Comparison of ENCODE assay signal across 8 cellular contexts in genomic region chr1:159925713-159926066, GRCh38. TPM values are rescaled to one million over a fixed set of nuclear protein-coding genes. Genes with fewer than 3 reads are reported as not detected.
DNase-seq lines count a peak whose midpoint lies in the region; ATAC-seq and TF ChIP-seq lines count a peak whose summit lies in the region.

No MANE protein-coding gene starts in this region.

- H3K27me3 ChIP-seq in SJCRH30 = peaks cover 8% of the 10 kb centered on the region; the same call in 1 of the 2 replicates
- H3K27me3 ChIP-seq in esophagus muscularis mucosa = no peaks in the 10 kb centered on the region

- intact Hi-C loops in esophagus muscularis mucosa (cut with DNase I) = loop anchor here (2.0 kb wide), 1 partner anchor 71 kb away; no protein-coding TSS in a partner anchor

- peaks cover 20% of the 10 kb centered on the region for H3K4me1 ChIP-seq in SJCRH30
- peaks cover 28 to 50% (median 45%) of the 10 kb centered on the region in 4 donors for H3K4me1 ChIP-seq in esophagus muscularis mucosa

- TF ChIP-seq POLR2A in esophagus muscularis mucosa (IDR thresholded peaks at IDR 0.05; ENCODE audit: low read depth) (no peak), erythroblast (IDR thresholded peaks at IDR 0.05; ENCODE audit: low read length) (no peak)

- no peak for DNase-seq in HFF-Myc (ENCODE audit: extremely low read depth, low read depth)
- no peak for DNase-seq in SJCRH30
- no peak for DNase-seq in esophagus muscularis mucosa (ENCODE audit: extremely low spot score)
- no peak for DNase-seq in progenitor cell of endocrine pancreas (ENCODE audit: low spot score, unreplicated experiment)
- no peak for DNase-seq in kidney glomerular epithelial cell (lab: John Stamatoyannopoulos, UW)
- DNase-seq in cerebellum (ENCODE audit: low spot score) = no peak
- DNase-seq in erythroblast (lab: John Stamatoyannopoulos, UW) = no peak

- peaks cover 37% of the 10 kb centered on the region for H3K4me1 Mint-ChIP-seq in progenitor cell of endocrine pancreas (ENCODE audit: low read depth)

- H3K4me3 ChIP-seq in HFF-Myc (replicated peaks; ENCODE audit: low read depth, low read length) = peak overlapping the region; percentile 81
- peak overlapping the region; percentile 68 for H3K4me3 ChIP-seq in SJCRH30
- H3K4me3 ChIP-seq in esophagus muscularis mucosa = peak overlapping the region; percentile 79 to 95 (median 88)

- peak overlapping the region; percentile 94 for H3K4me3 Mint-ChIP-seq in progenitor cell of endocrine pancreas (ENCODE audit: low read depth)

- TF ChIP-seq CTCF in HFF-Myc (IDR thresholded peaks at IDR 0.05; ENCODE audit: low read depth, low read length, missing control alignments) (no peak), esophagus muscularis mucosa (IDR thresholded peaks at IDR 0.05) (no peak), progenitor cell of endocrine pancreas (IDR thresholded peaks at IDR 0.05; ENCODE audit: unreplicated experiment) (no peak)

- no peak for TF ChIP-seq EP300 in esophagus muscularis mucosa (IDR thresholded peaks at IDR 0.05)

- H3K27ac Mint-ChIP-seq in progenitor cell of endocrine pancreas = peak overlapping the region; percentile 97

- H3K9me3 ChIP-seq in SJCRH30 (replicated peaks) (no peaks in the 10 kb centered on the region), esophagus muscularis mucosa (no peaks in the 10 kb centered on the region)

- peaks cover 15% of the 10 kb centered on the region for H3K36me3 Mint-ChIP-seq in progenitor cell of endocrine pancreas (ENCODE audit: insufficient read depth)

- no peaks in the 10 kb centered on the region for H3K9me3 Mint-ChIP-seq in progenitor cell of endocrine pancreas (ENCODE audit: low read depth)

- ATAC-seq in GM18499 (IDR thresholded peaks at IDR 0.05; ENCODE audit: insufficient read depth, unreplicated experiment) = peak; percentile 4

- H3K27ac ChIP-seq in SJCRH30 = peak overlapping the region; percentile 95
- H3K27ac ChIP-seq in esophagus muscularis mucosa (replicated peaks in 1 of 4) = peak overlapping the region; percentile 89 to 97 (median 92)

- 7% methylated on average over 8 of the region's 8 CpGs for WGBS in esophagus muscularis mucosa

- H3K27me3 Mint-ChIP-seq in progenitor cell of endocrine pancreas = no peaks in the 10 kb centered on the region

- H3K36me3 ChIP-seq in SJCRH30 (no peaks in the 10 kb centered on the region), esophagus muscularis mucosa (peaks cover under 1 to 9% (median 4%) of the 10 kb centered on the region in 4 donors)

RNA-seq across cellular contexts. Expression of gene TAGLN2, which starts 0.4 kb away (rescaled TPM):
- 82.6 and 85.4 TPM in 2 replicates for total RNA-seq in SJCRH30 (2014; rRNA removed; shearing (Covaris generic))
- total RNA-seq in esophagus muscularis mucosa (100 to 1,000 TPM; 125 to 276 (median 228) TPM), progenitor cell of endocrine pancreas (153 and 159 TPM in 2 replicates), cerebellum (15.1 TPM)

RNA-seq across cellular contexts. Expression of gene IGSF9, which starts 19.7 kb away (rescaled TPM):
- 0.06 and 0.08 TPM in 2 replicates for total RNA-seq in SJCRH30 (2014; rRNA removed; shearing (Covaris generic))
- total RNA-seq in esophagus muscularis mucosa (under 1 TPM in 2 of 4 donors, not detected in 2; 0.17 to 0.23 TPM), progenitor cell of endocrine pancreas (68.2 and 68.6 TPM in 2 replicates), cerebellum (4.7 TPM)

RNA-seq across cellular contexts. Expression of gene CFAP45, which starts 25.7 kb away (rescaled TPM):
- 0.41 and 0.42 TPM in 2 replicates for total RNA-seq in SJCRH30 (2014; rRNA removed; shearing (Covaris generic))
- total RNA-seq in esophagus muscularis mucosa (under 1 TPM in 2 of 4 donors, not detected in 2; 0.17 to 0.32 TPM), progenitor cell of endocrine pancreas (0.74 and 1.0 TPM in 2 replicates), cerebellum (1.1 TPM)

RNA-seq across cellular contexts. Expression of gene SLAMF9, which starts 28.3 kb away (rescaled TPM):
- total RNA-seq in SJCRH30 (2014; rRNA removed; shearing (Covaris generic)) = not detected in 2 replicates
- total RNA-seq in esophagus muscularis mucosa (not detected), progenitor cell of endocrine pancreas (not detected in 2 replicates), cerebellum (not detected)

Comparison
In these comparisons a context has a peak if more than half of its experiments do, and no peak if none do; other contexts are left out.
1. RNA of gene IGSF9, which starts 19.7 kb away (total RNA-seq): 68.2 to 68.6 TPM in progenitor cell of endocrine pancreas; 4.7 TPM in cerebellum (single experiment), 0.17 to 0.23 TPM in esophagus muscularis mucosa and 0.06 to 0.08 TPM in SJCRH30; every median in the first group is over 10 times any median in the second.
2. Peak in every context shown above with its lines, with median percentiles within 50 percentile points of each other: H3K4me3 ChIP-seq.